In the genomic region with DNA sequence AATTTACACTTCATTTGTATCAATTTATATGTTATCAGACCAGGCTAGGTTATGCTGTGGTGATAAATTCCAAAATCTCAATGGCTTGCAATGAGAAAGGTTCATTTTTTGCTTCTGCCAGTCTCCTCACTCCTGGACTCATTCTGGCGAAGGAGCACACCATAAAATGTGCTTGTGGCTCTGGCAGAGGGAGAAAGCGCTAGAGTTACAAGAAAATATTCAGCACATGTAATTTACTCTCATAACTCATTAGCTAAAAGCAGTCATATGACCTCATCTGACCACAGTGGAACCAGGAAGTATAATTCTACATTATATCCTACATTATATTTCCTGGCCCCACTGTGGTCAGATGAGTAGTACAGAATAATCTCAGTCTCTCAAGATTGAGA, we compare ENCODE assay signal across 11 cellular contexts.
DNase-seq lines count a peak whose midpoint lies in the region; ATAC-seq and TF ChIP-seq lines count a peak whose summit lies in the region.
"Had no signal": no experiment of that assay in that cellular context is flagged by ENCODE, and none has a peak within 500 bp of the region (broad histone marks: within the 10 kb centered on the region; RNA-seq: fewer than 3 reads in every experiment).

No MANE protein-coding gene starts in this region.

- TF ChIP-seq CTCF in nephron (IDR thresholded peaks at IDR 0.05; ENCODE audit: unreplicated experiment in 3 of 3) = no peak

- no peak overlapping the region for H3K4me3 ChIP-seq in H7 (ENCODE audit: insufficient read depth, low read depth, low read length)
- H3K4me3 ChIP-seq: suprapubic skin had no signal

- no peaks in the 10 kb centered on the region for H3K36me3 ChIP-seq in H7 (replicated peaks; ENCODE audit: control insufficient read depth, insufficient read depth, low read length)
- H3K36me3 ChIP-seq: suprapubic skin had no signal

- peaks cover 18% of the 10 kb centered on the region for H3K4me1 Mint-ChIP-seq in nephron
- H3K4me1 Mint-ChIP-seq in activated naive CD8-positive, alpha-beta T cell treated with anti-CD3 and anti-CD28 coated beads for 36 hours = no peaks in the 10 kb centered on the region

- H3K9me3 Mint-ChIP-seq in nephron = peaks cover 9% of the 10 kb centered on the region
- H3K9me3 Mint-ChIP-seq in activated naive CD8-positive, alpha-beta T cell treated with anti-CD3 and anti-CD28 coated beads for 36 hours = peaks cover 2% of the 10 kb centered on the region

- H3K4me3 Mint-ChIP-seq in nephron = no peak overlapping the region
- H3K4me3 Mint-ChIP-seq in activated naive CD8-positive, alpha-beta T cell treated with anti-CD3 and anti-CD28 coated beads for 36 hours = no peak overlapping the region

- DNase-seq in Daoy (ENCODE audit: low read depth) = peak; percentile 17
- peak; percentile 63 for DNase-seq in NCI-H69 (lab: John Stamatoyannopoulos, UW)
- peak; percentile 16 for DNase-seq in dedifferentiated amniotic fluid mesenchymal stem cell (ENCODE audit: extremely low spot score)
- no peak for DNase-seq in ureter (ENCODE audit: low spot score)
- DNase-seq in H7 = no peak
- DNase-seq in activated naive CD8-positive, alpha-beta T cell treated with anti-CD3 and anti-CD28 coated beads for 36 hours = no peak
- DNase-seq: NCI-H82; stimulated activated CD4-positive, alpha-beta T cell treated with anti-CD3 and anti-CD28 coated beads, Interleukin-1b, Interleukin-23, amount 100 ng/mL, for 48 hours had no signal

- H3K27me3 Mint-ChIP-seq in nephron (ENCODE audit: low read depth) = no peaks in the 10 kb centered on the region
- H3K27me3 Mint-ChIP-seq in activated naive CD8-positive, alpha-beta T cell treated with anti-CD3 and anti-CD28 coated beads for 36 hours = no peaks in the 10 kb centered on the region

- H3K27ac Mint-ChIP-seq in nephron = peak overlapping the region; percentile 26 to 71 (median 51)
- no peak overlapping the region for H3K27ac Mint-ChIP-seq in activated naive CD8-positive, alpha-beta T cell treated with anti-CD3 and anti-CD28 coated beads for 36 hours

- no peaks in the 10 kb centered on the region for H3K36me3 Mint-ChIP-seq in nephron (ENCODE audit: low read depth)
- no peaks in the 10 kb centered on the region for H3K36me3 Mint-ChIP-seq in activated naive CD8-positive, alpha-beta T cell treated with anti-CD3 and anti-CD28 coated beads for 36 hours

- no peak for ATAC-seq in GM18502 (IDR thresholded peaks at IDR 0.05; ENCODE audit: poor library complexity, unreplicated experiment)

- no peaks in the 10 kb centered on the region for H3K27me3 ChIP-seq in H7 (ENCODE audit: control insufficient read depth, insufficient read depth, low read length)
- H3K27me3 ChIP-seq: suprapubic skin had no signal

Comparison
In these comparisons a context has a peak if more than half of its experiments do, and no peak if none do; other contexts are left out.
1. DNase-seq: peak in Daoy (single experiment), NCI-H69 (single experiment) and dedifferentiated amniotic fluid mesenchymal stem cell (single experiment); none in ureter (single experiment), H7 (single experiment) and activated naive CD8-positive, alpha-beta T cell treated with anti-CD3 and anti-CD28 coated beads for 36 hours (single experiment).